ENCODE assay signal across 14 cellular contexts in genomic region chr13:28049880-28050871, GRCh38. TPM values are rescaled to one million over a fixed set of nuclear protein-coding genes. Genes with fewer than 3 reads are reported as not detected.
DNase-seq lines count a peak whose midpoint lies in the region; ATAC-seq and TF ChIP-seq lines count a peak whose summit lies in the region.
"Had no signal": no experiment of that assay in that cellular context is flagged by ENCODE, and none has a peak within 500 bp of the region (broad histone marks: within the 10 kb centered on the region; RNA-seq: fewer than 3 reads in every experiment).

No MANE protein-coding gene starts in this region.

- H3K4me3 ChIP-seq in DOHH2 (ENCODE audit: low read length) (no peak overlapping the region), body of pancreas (no peak overlapping the region), Peyer's patch (no peak overlapping the region)

- H3K27me3 Mint-ChIP-seq in MCF 10A (ENCODE audit: insufficient read depth, unreplicated experiment), result peaks cover 5% of the 10 kb centered on the region

- no peak overlapping the region for H3K27ac Mint-ChIP-seq in MCF 10A (ENCODE audit: low read depth, unreplicated experiment)

- TF ChIP-seq CTCF in DOHH2 (IDR thresholded peaks at IDR 0.05; ENCODE audit: low read depth, low read length, poor library complexity, severe bottlenecking) (no peak), body of pancreas (IDR thresholded peaks at IDR 0.05) (no peak), Peyer's patch (IDR thresholded peaks at IDR 0.05) (no peak), MCF 10A (IDR thresholded peaks at IDR 0.05; ENCODE audit: unreplicated experiment) (no peak)

- CTCF ChIA-PET in MCF 10A (lab: Yijun Ruan, JAX), result interaction anchor here (0.6 kb wide), 4 partner anchors 17 to 1882 kb away, joined by 3 to 4 read pairs (median 3); no protein-coding TSS in a partner anchor

- 19 to 30% methylated on average over 7 of the region's 7 CpGs for WGBS in body of pancreas, 2 donors

- TF ChIP-seq POLR2A in body of pancreas (IDR thresholded peaks at IDR 0.05) (no peak), Peyer's patch (IDR thresholded peaks at IDR 0.05) (no peak)

- H4K20me1 ChIP-seq in DOHH2 (ENCODE audit: control insufficient read depth, insufficient read depth, low read depth, low read length), result no peaks in the 10 kb centered on the region

- no peaks in the 10 kb centered on the region for H3K36me3 Mint-ChIP-seq in MCF 10A (ENCODE audit: insufficient read depth, unreplicated experiment)

- intact Hi-C loops in body of pancreas (cut with DNase I) (no loop called here), MCF 10A (cut with micrococcal nuclease) (no loop called here)

- H3F3A ChIP-seq in DOHH2 (ENCODE audit: control insufficient read depth, insufficient read depth), result no peaks in the 10 kb centered on the region

- H3K4me1 Mint-ChIP-seq in MCF 10A (ENCODE audit: insufficient read depth, unreplicated experiment), result peaks cover 6% of the 10 kb centered on the region

- H3K9me3 Mint-ChIP-seq in MCF 10A (ENCODE audit: unreplicated experiment), result no peaks in the 10 kb centered on the region

- peak overlapping the region; percentile 48 for H3K4me2 ChIP-seq in DOHH2 (ENCODE audit: low read length)

- peaks cover 37% of the 10 kb centered on the region for H3K4me1 ChIP-seq in DOHH2 (ENCODE audit: control insufficient read depth, low read length)
- peaks cover 19% of the 10 kb centered on the region for H3K4me1 ChIP-seq in body of pancreas
- peaks cover 0 to 22% (median 0%) of the 10 kb centered on the region in 4 donors for H3K4me1 ChIP-seq in Peyer's patch

- BruUV-seq in MCF 10A (replicated peaks; lab: Mats Ljungman, UMichigan), result no TSS peak

- H3K79me2 ChIP-seq in DOHH2 (ENCODE audit: control insufficient read depth, low read length), result no peaks in the 10 kb centered on the region

- H3K9me3 ChIP-seq in DOHH2 (ENCODE audit: control insufficient read depth, insufficient read depth, low read length) (no peaks in the 10 kb centered on the region; the same call in 1 of the 2 replicates), body of pancreas (no peaks in the 10 kb centered on the region), Peyer's patch (no peaks in the 10 kb centered on the region)

- no peak overlapping the region for H3K4me3 Mint-ChIP-seq in MCF 10A (ENCODE audit: unreplicated experiment)

- peak; percentile 52 for ATAC-seq in GM21381 (IDR thresholded peaks at IDR 0.05; ENCODE audit: unreplicated experiment)
- peak; percentile 38 for ATAC-seq in HG03103 (IDR thresholded peaks at IDR 0.05; ENCODE audit: low read depth, unreplicated experiment)
- peak; percentile 64 for ATAC-seq in body of pancreas

- H3K27me3 ChIP-seq in DOHH2 (ENCODE audit: control insufficient read depth, low read length) (no peaks in the 10 kb centered on the region), body of pancreas (no peaks in the 10 kb centered on the region), Peyer's patch (no peaks in the 10 kb centered on the region)

- H3K36me3 ChIP-seq in DOHH2 (ENCODE audit: control insufficient read depth, low read length) (no peaks in the 10 kb centered on the region), body of pancreas (replicated peaks in 1 of 2; ENCODE audit: insufficient read depth in 1 of 2, low read depth in 2 of 2) (no peaks in the 10 kb centered on the region), Peyer's patch (no peaks in the 10 kb centered on the region)

- H3K27ac ChIP-seq in DOHH2 (ENCODE audit: low read depth, low read length), result no peak overlapping the region
- H3K27ac ChIP-seq in body of pancreas, result peak overlapping the region in 2 of 4 donors; percentile 45 to 58
- H3K27ac ChIP-seq in Peyer's patch, result peak overlapping the region in 2 of 4 donors; percentile 65 to 76

- H3K9me2 ChIP-seq in DOHH2 (replicated peaks; ENCODE audit: control insufficient read depth, low read length), result no peaks in the 10 kb centered on the region

- DNase-seq in body of pancreas (no peak), Peyer's patch (no peak), MCF 10A (ENCODE audit: unreplicated experiment) (no peak), NCI-H446 treated with DMSO at 0.1 percent for 48 hours (lab: John Stamatoyannopoulos, UW) (no peak)
- no peak for DNase-seq in stimulated activated naive CD4-positive, alpha-beta T cell (lab: John Stamatoyannopoulos, UW)
- DNase-seq: activated CD4-positive, CD25-positive, alpha-beta regulatory T cell; activated gamma-delta T cell treated with Interleukin-2 at 50 U/mL for 16 hours; cortex of kidney; midbrain had no signal

- POLR2A ChIA-PET in MCF 10A (lab: Yijun Ruan, JAX), result interaction anchor here (0.6 kb wide), 1 partner anchor 1053 kb away, joined by 3 read pairs; no protein-coding TSS in a partner anchor

RNA-seq across cellular contexts. Expression of gene FLT3, which starts 50.2 kb away (rescaled TPM):
- total RNA-seq in body of pancreas (1 to 10 TPM; 2.0 to 4.2 TPM), Peyer's patch (10 to 100 TPM in 1 of 4 donors, under 1 TPM in 2, not detected in 1; 0.38 to 10.7 (median 0.67) TPM), MCF 10A (2022) (not detected in 2 replicates)
- total RNA-seq: glomerular endothelial cell, RPMI7951 had no signal
